In genomic region chr17:50550661-50551432, GRCh38 we compare ENCODE assay signal across 1 cellular context.
TF ChIP-seq lines count a peak whose summit lies in the region.

No MANE protein-coding gene starts in this region.

TF ChIP-seq in HepG2, 621 proteins besides CTCF, POLR2A, EP300 and RAD21 (continued from another document and continues in another):
- TF ChIP-seq, protein P1, sequence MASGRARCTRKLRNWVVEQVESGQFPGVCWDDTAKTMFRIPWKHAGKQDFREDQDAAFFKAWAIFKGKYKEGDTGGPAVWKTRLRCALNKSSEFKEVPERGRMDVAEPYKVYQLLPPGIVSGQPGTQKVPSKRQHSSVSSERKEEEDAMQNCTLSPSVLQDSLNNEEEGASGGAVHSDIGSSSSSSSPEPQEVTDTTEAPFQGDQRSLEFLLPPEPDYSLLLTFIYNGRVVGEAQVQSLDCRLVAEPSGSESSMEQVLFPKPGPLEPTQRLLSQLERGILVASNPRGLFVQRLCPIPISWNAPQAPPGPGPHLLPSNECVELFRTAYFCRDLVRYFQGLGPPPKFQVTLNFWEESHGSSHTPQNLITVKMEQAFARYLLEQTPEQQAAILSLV (CRISPR knock-in tag; IDR thresholded peaks at IDR 0.05; ENCODE audit: borderline replicate concordance): 0 out of 2 replicates have a peak, but pooled peaks have one; percentile 15
- TF ChIP-seq GPN1 (CRISPR knock-in tag; IDR thresholded peaks at IDR 0.05; ENCODE audit: borderline replicate concordance) (no peak), FOXK2 (IDR thresholded peaks at IDR 0.05) (no peak), TCF7 (IDR thresholded peaks at IDR 0.05; ENCODE audit: low read depth) (no peak), EHMT2 (IDR thresholded peaks at IDR 0.05; ENCODE audit: borderline replicate concordance, low read depth, low read length) (no peak), SRSF4 (IDR thresholded peaks at IDR 0.05; ENCODE audit: low read depth, low read length, poor library complexity, severe bottlenecking) (no peak), ZNF382 (CRISPR knock-in tag; IDR thresholded peaks at IDR 0.05; ENCODE audit: borderline replicate concordance) (no peak), HNRNPLL (IDR thresholded peaks at IDR 0.05; ENCODE audit: low read depth, low read length, poor library complexity, severe bottlenecking) (peak; percentile 54), MYPOP (CRISPR knock-in tag; IDR thresholded peaks at IDR 0.05) (no peak), ZNF354B (CRISPR knock-in tag; IDR thresholded peaks at IDR 0.05) (no peak), CBX2 (IDR thresholded peaks at IDR 0.05; ENCODE audit: low read depth, low read length) (no peak), CBX2 (CRISPR knock-in tag; IDR thresholded peaks at IDR 0.05; ENCODE audit: low read depth) (no peak), BCLAF1 (IDR thresholded peaks at IDR 0.05) (no peak), ZNF772 (CRISPR knock-in tag; IDR thresholded peaks at IDR 0.05) (no peak), ZNF724P (CRISPR knock-in tag; IDR thresholded peaks at IDR 0.05; ENCODE audit: borderline replicate concordance) (no peak), SRSF1 (optimal IDR thresholded peaks at IDR 0.05; ENCODE audit: low read depth, low read length) (no peak), REXO4 (CRISPR knock-in tag; IDR thresholded peaks at IDR 0.05; ENCODE audit: borderline replicate concordance) (no peak), AKAP8 (CRISPR knock-in tag; IDR thresholded peaks at IDR 0.05) (no peak), ZNF180 (CRISPR knock-in tag; IDR thresholded peaks at IDR 0.05; ENCODE audit: borderline replicate concordance, low read depth) (no peak), ZNF563 (CRISPR knock-in tag; IDR thresholded peaks at IDR 0.05) (peak; percentile 38; the same call in 1 of the 2 replicates), IRX3 (CRISPR knock-in tag; IDR thresholded peaks at IDR 0.05; ENCODE audit: borderline replicate concordance, low read depth) (no peak), MAF1 (CRISPR knock-in tag; IDR thresholded peaks at IDR 0.05; ENCODE audit: borderline replicate concordance) (no peak), ATRX (CRISPR knock-in tag; IDR thresholded peaks at IDR 0.05; ENCODE audit: borderline replicate concordance) (no peak), KDM5B (CRISPR knock-in tag; IDR thresholded peaks at IDR 0.05; ENCODE audit: borderline replicate concordance) (peak; percentile 66; the same call in 1 of the 2 replicates), ARID2 (CRISPR knock-in tag; IDR thresholded peaks at IDR 0.05; ENCODE audit: borderline replicate concordance) (no peak), ZFYVE20 (CRISPR knock-in tag; IDR thresholded peaks at IDR 0.05; ENCODE audit: borderline replicate concordance, low read depth) (no peak), ZNF773 (CRISPR knock-in tag; IDR thresholded peaks at IDR 0.05; ENCODE audit: borderline replicate concordance) (no peak), XRCC5 (optimal IDR thresholded peaks at IDR 0.05; ENCODE audit: low read length) (peak; percentile 95), RFXANK (CRISPR knock-in tag; IDR thresholded peaks at IDR 0.05) (no peak), TP53 (CRISPR knock-in tag; conservative IDR thresholded peaks at IDR 0.05) (no peak), ZNF564 (CRISPR knock-in tag; IDR thresholded peaks at IDR 0.05) (no peak), GABPB1 (CRISPR knock-in tag; IDR thresholded peaks at IDR 0.05) (peak; percentile 42), ZNF446 (CRISPR knock-in tag; IDR thresholded peaks at IDR 0.05) (no peak; the same call in 1 of the 2 replicates), ATAD3A (CRISPR knock-in tag; IDR thresholded peaks at IDR 0.05) (no peak), NPAS2 (CRISPR knock-in tag; IDR thresholded peaks at IDR 0.05; ENCODE audit: borderline replicate concordance) (no peak), KLF11 (CRISPR knock-in tag; IDR thresholded peaks at IDR 0.05) (no peak), NAIF1 (CRISPR knock-in tag; IDR thresholded peaks at IDR 0.05; ENCODE audit: borderline replicate concordance) (no peak), TRIM24 (CRISPR knock-in tag; IDR thresholded peaks at IDR 0.05) (no peak), RBM39 (IDR thresholded peaks at IDR 0.05; ENCODE audit: low read depth, low read length, poor library complexity, severe bottlenecking) (no peak), ZBTB21 (CRISPR knock-in tag; IDR thresholded peaks at IDR 0.05) (no peak), ZNF503 (CRISPR knock-in tag; IDR thresholded peaks at IDR 0.05) (no peak), CEBPB (IDR thresholded peaks at IDR 0.05; ENCODE audit: borderline replicate concordance, low read depth, low read length) (peak; percentile 62), MYC (CRISPR knock-in tag; IDR thresholded peaks at IDR 0.05; ENCODE audit: borderline replicate concordance) (no peak), KDM3A (CRISPR knock-in tag; IDR thresholded peaks at IDR 0.05; ENCODE audit: low read depth) (peak; percentile 91), PLRG1 (conservative IDR thresholded peaks at IDR 0.05) (no peak), FOXP1 (IDR thresholded peaks at IDR 0.05) (no peak), FOXP1 (CRISPR knock-in tag; IDR thresholded peaks at IDR 0.05) (no peak)
- TF ChIP-seq, protein P2, sequence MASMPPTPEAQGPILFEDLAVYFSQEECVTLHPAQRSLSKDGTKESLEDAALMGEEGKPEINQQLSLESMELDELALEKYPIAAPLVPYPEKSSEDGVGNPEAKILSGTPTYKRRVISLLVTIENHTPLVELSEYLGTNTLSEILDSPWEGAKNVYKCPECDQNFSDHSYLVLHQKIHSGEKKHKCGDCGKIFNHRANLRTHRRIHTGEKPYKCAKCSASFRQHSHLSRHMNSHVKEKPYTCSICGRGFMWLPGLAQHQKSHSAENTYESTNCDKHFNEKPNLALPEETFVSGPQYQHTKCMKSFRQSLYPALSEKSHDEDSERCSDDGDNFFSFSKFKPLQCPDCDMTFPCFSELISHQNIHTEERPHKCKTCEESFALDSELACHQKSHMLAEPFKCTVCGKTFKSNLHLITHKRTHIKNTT (CRISPR knock-in tag; IDR thresholded peaks at IDR 0.05): no peak
- TF ChIP-seq, protein P3, sequence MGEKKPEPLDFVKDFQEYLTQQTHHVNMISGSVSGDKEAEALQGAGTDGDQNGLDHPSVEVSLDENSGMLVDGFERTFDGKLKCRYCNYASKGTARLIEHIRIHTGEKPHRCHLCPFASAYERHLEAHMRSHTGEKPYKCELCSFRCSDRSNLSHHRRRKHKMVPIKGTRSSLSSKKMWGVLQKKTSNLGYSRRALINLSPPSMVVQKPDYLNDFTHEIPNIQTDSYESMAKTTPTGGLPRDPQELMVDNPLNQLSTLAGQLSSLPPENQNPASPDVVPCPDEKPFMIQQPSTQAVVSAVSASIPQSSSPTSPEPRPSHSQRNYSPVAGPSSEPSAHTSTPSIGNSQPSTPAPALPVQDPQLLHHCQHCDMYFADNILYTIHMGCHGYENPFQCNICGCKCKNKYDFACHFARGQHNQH (CRISPR knock-in tag; IDR thresholded peaks at IDR 0.05): peak; percentile 33; the same call in 1 of the 2 replicates
- TF ChIP-seq, protein P4, sequence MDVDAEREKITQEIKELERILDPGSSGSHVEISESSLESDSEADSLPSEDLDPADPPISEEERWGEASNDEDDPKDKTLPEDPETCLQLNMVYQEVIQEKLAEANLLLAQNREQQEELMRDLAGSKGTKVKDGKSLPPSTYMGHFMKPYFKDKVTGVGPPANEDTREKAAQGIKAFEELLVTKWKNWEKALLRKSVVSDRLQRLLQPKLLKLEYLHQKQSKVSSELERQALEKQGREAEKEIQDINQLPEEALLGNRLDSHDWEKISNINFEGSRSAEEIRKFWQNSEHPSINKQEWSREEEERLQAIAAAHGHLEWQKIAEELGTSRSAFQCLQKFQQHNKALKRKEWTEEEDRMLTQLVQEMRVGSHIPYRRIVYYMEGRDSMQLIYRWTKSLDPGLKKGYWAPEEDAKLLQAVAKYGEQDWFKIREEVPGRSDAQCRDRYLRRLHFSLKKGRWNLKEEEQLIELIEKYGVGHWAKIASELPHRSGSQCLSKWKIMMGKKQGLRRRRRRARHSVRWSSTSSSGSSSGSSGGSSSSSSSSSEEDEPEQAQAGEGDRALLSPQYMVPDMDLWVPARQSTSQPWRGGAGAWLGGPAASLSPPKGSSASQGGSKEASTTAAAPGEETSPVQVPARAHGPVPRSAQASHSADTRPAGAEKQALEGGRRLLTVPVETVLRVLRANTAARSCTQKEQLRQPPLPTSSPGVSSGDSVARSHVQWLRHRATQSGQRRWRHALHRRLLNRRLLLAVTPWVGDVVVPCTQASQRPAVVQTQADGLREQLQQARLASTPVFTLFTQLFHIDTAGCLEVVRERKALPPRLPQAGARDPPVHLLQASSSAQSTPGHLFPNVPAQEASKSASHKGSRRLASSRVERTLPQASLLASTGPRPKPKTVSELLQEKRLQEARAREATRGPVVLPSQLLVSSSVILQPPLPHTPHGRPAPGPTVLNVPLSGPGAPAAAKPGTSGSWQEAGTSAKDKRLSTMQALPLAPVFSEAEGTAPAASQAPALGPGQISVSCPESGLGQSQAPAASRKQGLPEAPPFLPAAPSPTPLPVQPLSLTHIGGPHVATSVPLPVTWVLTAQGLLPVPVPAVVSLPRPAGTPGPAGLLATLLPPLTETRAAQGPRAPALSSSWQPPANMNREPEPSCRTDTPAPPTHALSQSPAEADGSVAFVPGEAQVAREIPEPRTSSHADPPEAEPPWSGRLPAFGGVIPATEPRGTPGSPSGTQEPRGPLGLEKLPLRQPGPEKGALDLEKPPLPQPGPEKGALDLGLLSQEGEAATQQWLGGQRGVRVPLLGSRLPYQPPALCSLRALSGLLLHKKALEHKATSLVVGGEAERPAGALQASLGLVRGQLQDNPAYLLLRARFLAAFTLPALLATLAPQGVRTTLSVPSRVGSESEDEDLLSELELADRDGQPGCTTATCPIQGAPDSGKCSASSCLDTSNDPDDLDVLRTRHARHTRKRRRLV (CRISPR knock-in tag; IDR thresholded peaks at IDR 0.05): no peak
- TF ChIP-seq, protein P5, sequence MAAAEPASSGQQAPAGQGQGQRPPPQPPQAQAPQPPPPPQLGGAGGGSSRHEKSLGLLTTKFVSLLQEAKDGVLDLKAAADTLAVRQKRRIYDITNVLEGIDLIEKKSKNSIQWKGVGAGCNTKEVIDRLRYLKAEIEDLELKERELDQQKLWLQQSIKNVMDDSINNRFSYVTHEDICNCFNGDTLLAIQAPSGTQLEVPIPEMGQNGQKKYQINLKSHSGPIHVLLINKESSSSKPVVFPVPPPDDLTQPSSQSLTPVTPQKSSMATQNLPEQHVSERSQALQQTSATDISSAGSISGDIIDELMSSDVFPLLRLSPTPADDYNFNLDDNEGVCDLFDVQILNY (CRISPR knock-in tag; conservative IDR thresholded peaks at IDR 0.05): no peak
- TF ChIP-seq, protein P6, sequence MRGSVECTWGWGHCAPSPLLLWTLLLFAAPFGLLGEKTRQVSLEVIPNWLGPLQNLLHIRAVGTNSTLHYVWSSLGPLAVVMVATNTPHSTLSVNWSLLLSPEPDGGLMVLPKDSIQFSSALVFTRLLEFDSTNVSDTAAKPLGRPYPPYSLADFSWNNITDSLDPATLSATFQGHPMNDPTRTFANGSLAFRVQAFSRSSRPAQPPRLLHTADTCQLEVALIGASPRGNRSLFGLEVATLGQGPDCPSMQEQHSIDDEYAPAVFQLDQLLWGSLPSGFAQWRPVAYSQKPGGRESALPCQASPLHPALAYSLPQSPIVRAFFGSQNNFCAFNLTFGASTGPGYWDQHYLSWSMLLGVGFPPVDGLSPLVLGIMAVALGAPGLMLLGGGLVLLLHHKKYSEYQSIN (CRISPR knock-in tag; IDR thresholded peaks at IDR 0.05; ENCODE audit: borderline replicate concordance): no peak
- TF ChIP-seq, protein P7, sequence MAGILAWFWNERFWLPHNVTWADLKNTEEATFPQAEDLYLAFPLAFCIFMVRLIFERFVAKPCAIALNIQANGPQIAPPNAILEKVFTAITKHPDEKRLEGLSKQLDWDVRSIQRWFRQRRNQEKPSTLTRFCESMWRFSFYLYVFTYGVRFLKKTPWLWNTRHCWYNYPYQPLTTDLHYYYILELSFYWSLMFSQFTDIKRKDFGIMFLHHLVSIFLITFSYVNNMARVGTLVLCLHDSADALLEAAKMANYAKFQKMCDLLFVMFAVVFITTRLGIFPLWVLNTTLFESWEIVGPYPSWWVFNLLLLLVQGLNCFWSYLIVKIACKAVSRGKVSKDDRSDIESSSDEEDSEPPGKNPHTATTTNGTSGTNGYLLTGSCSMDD (CRISPR knock-in tag; IDR thresholded peaks at IDR 0.05): no peak
- TF ChIP-seq, protein P8, sequence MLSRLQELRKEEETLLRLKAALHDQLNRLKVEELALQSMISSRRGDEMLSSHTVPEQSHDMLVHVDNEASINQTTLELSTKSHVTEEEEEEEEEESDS (CRISPR knock-in tag; IDR thresholded peaks at IDR 0.05; ENCODE audit: borderline replicate concordance): no peak
